19 cellular contexts compared by ENCODE assay signal in genomic region chr5:103646698-103647614, GRCh38.
"Had no signal": no experiment of that assay in that cellular context is flagged by ENCODE, and none has a peak within 500 bp of the region (broad histone marks: within the 10 kb centered on the region; RNA-seq: fewer than 3 reads in every experiment).

No MANE protein-coding gene starts in this region.

- H3K4me1 Mint-ChIP-seq: activated T-helper 17 cell treated with anti-CD3 and anti-CD28 coated beads, Interleukin-2, amount 50 U/mL, for 72 hours; brain; memory B cell had no signal

- DNase-seq: activated T-cell treated with anti-CD3 and anti-CD28 coated beads, Interleukin-2, amount 50 U/mL, for 24 hours; aorta; caudate nucleus; effector CD4-positive, alpha-beta T cell; erythroblast; foreskin fibroblast; left colon; nephron progenitor cell; nucleus accumbens; right cardiac atrium; stimulated activated CD4-positive, alpha-beta T cell treated with anti-CD3 and anti-CD28 coated beads, Interleukin-4, amount 100 ng/mL, for 4 hours; tibial artery had no signal

- H3K27ac Mint-ChIP-seq: activated naive CD4-positive, alpha-beta T cell treated with anti-CD3 and anti-CD28 coated beads, Interleukin-2, amount 50 U/mL, for 72 hours; activated T-cell treated with anti-CD3 and anti-CD28 coated beads, Interleukin-2, amount 50 U/mL, for 24 hours; activated T-helper 17 cell treated with anti-CD3 and anti-CD28 coated beads, Interleukin-2, amount 50 U/mL, for 72 hours; brain; dendritic cell treated with granulocyte-macrophage colony-stimulating factor and Interleukin-4, amounts not matched to agents 40 ng/mL and 50 ng/mL, for 4 days; memory B cell; nephron progenitor cell; stimulated activated naive CD8-positive, alpha-beta T cell treated with anti-CD3 and anti-CD28 coated beads, Interleukin-15, Interleukin-2, amounts not matched to agents 100 ng/mL and 50 ng/mL, for 24 hours had no signal

- H3K79me2 ChIP-seq: parathyroid adenoma had no signal

- H3K27ac ChIP-seq: parathyroid adenoma, tibial artery had no signal

- H3K4me1 ChIP-seq: parathyroid adenoma, tibial artery had no signal

- H2AFZ ChIP-seq: parathyroid adenoma had no signal

- H3K4me3 Mint-ChIP-seq: activated T-cell treated with anti-CD3 and anti-CD28 coated beads, Interleukin-2, amount 50 U/mL, for 24 hours; activated T-helper 17 cell treated with anti-CD3 and anti-CD28 coated beads, Interleukin-2, amount 50 U/mL, for 72 hours; brain; dendritic cell treated with granulocyte-macrophage colony-stimulating factor and Interleukin-4, amounts not matched to agents 40 ng/mL and 50 ng/mL, for 4 days; memory B cell; nephron progenitor cell; stimulated activated naive CD8-positive, alpha-beta T cell treated with anti-CD3 and anti-CD28 coated beads, Interleukin-15, Interleukin-2, amounts not matched to agents 100 ng/mL and 50 ng/mL, for 24 hours had no signal

- H3K27me3 Mint-ChIP-seq: activated T-cell treated with anti-CD3 and anti-CD28 coated beads, Interleukin-2, amount 50 U/mL, for 24 hours; brain; dendritic cell treated with granulocyte-macrophage colony-stimulating factor and Interleukin-4, amounts not matched to agents 40 ng/mL and 50 ng/mL, for 4 days; memory B cell; stimulated activated naive CD8-positive, alpha-beta T cell treated with anti-CD3 and anti-CD28 coated beads, Interleukin-15, Interleukin-2, amounts not matched to agents 100 ng/mL and 50 ng/mL, for 24 hours had no signal

- H3K9ac ChIP-seq: parathyroid adenoma had no signal

- ATAC-seq: activated naive CD4-positive, alpha-beta T cell treated with anti-CD3 and anti-CD28 coated beads, Interleukin-2, amount 50 U/mL, for 72 hours; activated T-helper 17 cell treated with anti-CD3 and anti-CD28 coated beads, Interleukin-2, amount 50 U/mL, for 72 hours; left colon; right cardiac atrium had no signal

- H3K36me3 Mint-ChIP-seq: activated naive CD4-positive, alpha-beta T cell treated with anti-CD3 and anti-CD28 coated beads, Interleukin-2, amount 50 U/mL, for 72 hours; brain; memory B cell had no signal

- H3K9me3 Mint-ChIP-seq: activated T-cell treated with anti-CD3 and anti-CD28 coated beads, Interleukin-2, amount 50 U/mL, for 24 hours; activated T-helper 17 cell treated with anti-CD3 and anti-CD28 coated beads, Interleukin-2, amount 50 U/mL, for 72 hours; nephron progenitor cell; stimulated activated naive CD8-positive, alpha-beta T cell treated with anti-CD3 and anti-CD28 coated beads, Interleukin-15, Interleukin-2, amounts not matched to agents 100 ng/mL and 50 ng/mL, for 24 hours had no signal

- H3K27me3 ChIP-seq: tibial artery had no signal

- H3K9me3 ChIP-seq: tibial artery had no signal

- H3K36me3 ChIP-seq: tibial artery had no signal
